Comparison of ENCODE assay signal across 15 cellular contexts in the genomic region with DNA sequence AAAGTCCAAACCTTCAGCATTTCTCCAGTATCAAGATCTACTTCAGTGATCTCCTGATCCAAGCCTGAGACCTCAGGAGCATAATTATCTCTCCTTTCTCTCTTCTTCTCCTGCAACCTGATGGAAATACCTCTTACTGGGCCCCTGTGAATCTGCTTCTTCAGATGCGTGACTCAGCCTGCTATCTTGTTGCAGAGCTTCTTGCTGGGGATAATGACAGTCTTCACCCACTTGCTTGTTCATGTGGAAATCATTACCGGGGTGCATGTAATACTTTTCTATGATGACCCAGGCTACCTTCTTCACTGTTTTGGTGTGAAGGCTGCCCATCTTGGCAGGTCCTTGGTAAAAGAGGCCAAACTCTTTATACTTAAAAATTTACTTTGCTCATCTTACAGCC.
DNase-seq lines count a peak whose midpoint lies in the region; ATAC-seq, FAIRE-seq and TF ChIP-seq lines count a peak whose summit lies in the region.
"Had no signal": no experiment of that assay in that cellular context is flagged by ENCODE, and none has a peak within 500 bp of the region (broad histone marks: within the 10 kb centered on the region; RNA-seq: fewer than 3 reads in every experiment).

No MANE protein-coding gene starts in this region.

- H3K36me3 ChIP-seq in upper lobe of right lung: no peaks in the 10 kb centered on the region

- peaks cover 5% of the 10 kb centered on the region for H3K27me3 ChIP-seq in foreskin keratinocyte
- no peaks in the 10 kb centered on the region for H3K27me3 ChIP-seq in upper lobe of right lung

- peak; percentile 29 for ATAC-seq in foreskin keratinocyte
- no peak for ATAC-seq in upper lobe of right lung

- intact Hi-C loops in upper lobe of right lung (cut with DNase I): no loop called here

- TF ChIP-seq CTCF in foreskin keratinocyte (conservative IDR thresholded peaks at IDR 0.05) (no peak), upper lobe of right lung (IDR thresholded peaks at IDR 0.05) (no peak)

- H3K4me1 ChIP-seq in foreskin keratinocyte (no peaks in the 10 kb centered on the region), upper lobe of right lung (no peaks in the 10 kb centered on the region)

- no peaks in the 10 kb centered on the region for H3K9me3 ChIP-seq in upper lobe of right lung

- peak; percentile 21 for DNase-seq in NCI-H2227 treated with DMSO at 0.1 percent for 48 hours (lab: John Stamatoyannopoulos, UW)
- DNase-seq in caudate nucleus (lab: John Stamatoyannopoulos, UW): peak in 19 of 61 donors; percentile 6 to 71 (median 16)
- DNase-seq in foreskin keratinocyte: no peak
- DNase-seq in stimulated activated CD4-positive, alpha-beta T cell treated with anti-CD3 and anti-CD28 coated beads, Interleukin-4, amount 100 ng/mL, for 1 hour: no peak
- no peak for DNase-seq in HTR-8/SVneo (ENCODE audit: insufficient read length, low spot score)
- DNase-seq in NCI-H1930 (lab: John Stamatoyannopoulos, UW): no peak
- no peak for DNase-seq in upper lobe of right lung
- DNase-seq: CD4-positive, CD25-positive, alpha-beta regulatory T cell; H7; Karpas-422; NCI-H187 treated with DMSO at 0.1 percent for 48 hours; NCI-H446 treated with DMSO at 0.1 percent for 48 hours; OCI-M1; RPMI8226; SIG-M5 had no signal

- no peak overlapping the region for H3K4me3 ChIP-seq in upper lobe of right lung

- H3K27ac ChIP-seq in caudate nucleus (ENCODE audit: low read depth, low read length): peak overlapping the region; percentile 11
- no peak overlapping the region for H3K27ac ChIP-seq in foreskin keratinocyte
- H3K27ac ChIP-seq in upper lobe of right lung: no peak overlapping the region

- no peak for FAIRE-seq in HTR-8/SVneo (lab: Jason Lieb, UNC)
